In the genomic region with DNA sequence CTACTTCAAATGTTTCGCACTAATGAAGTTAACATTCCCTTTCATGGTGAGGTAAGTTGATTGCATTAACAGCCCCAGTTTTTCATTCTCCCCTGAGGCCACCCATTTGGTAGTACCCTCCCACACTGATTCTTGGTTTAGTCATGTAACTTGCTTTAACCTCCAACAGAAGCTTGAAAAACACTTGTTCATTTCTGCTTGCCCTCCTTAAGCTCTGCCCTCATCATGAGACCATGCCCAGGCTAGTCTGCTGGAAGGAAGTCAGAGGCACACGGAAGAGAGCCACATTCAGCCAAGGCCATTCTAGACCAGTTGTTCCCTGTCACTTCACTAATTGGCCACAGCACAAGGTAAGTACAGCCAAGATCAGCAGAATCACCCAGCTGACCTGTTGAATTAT, we compare ENCODE assay signal across 1 cellular context.
TF ChIP-seq lines count a peak whose summit lies in the region.

No MANE protein-coding gene starts in this region.

TF ChIP-seq in IMR-90, 13 proteins besides CTCF, POLR2A, EP300 and RAD21:
- TF ChIP-seq CHD1 (IDR thresholded peaks at IDR 0.05; ENCODE audit: low read depth, low read length) (no peak), RCOR1 (IDR thresholded peaks at IDR 0.05; ENCODE audit: insufficient replicate concordance, low read length) (no peak), RFX5 (IDR thresholded peaks at IDR 0.05; ENCODE audit: low read depth, low read length) (no peak), FOS (IDR thresholded peaks at IDR 0.05; ENCODE audit: low read depth, low read length) (no peak), SMC3 (IDR thresholded peaks at IDR 0.05; ENCODE audit: low read depth, low read length) (no peak), NFE2L2 (IDR thresholded peaks at IDR 0.05; ENCODE audit: low read depth, low read length) (no peak), BHLHE40 (IDR thresholded peaks at IDR 0.05; ENCODE audit: low read depth, low read length) (no peak), CEBPB (IDR thresholded peaks at IDR 0.05; ENCODE audit: low read depth, low read length) (no peak), MAZ (IDR thresholded peaks at IDR 0.05; ENCODE audit: borderline replicate concordance, low read depth, low read length) (no peak), MAFK (IDR thresholded peaks at IDR 0.05; ENCODE audit: low read depth, low read length) (no peak), MXI1 (IDR thresholded peaks at IDR 0.05; ENCODE audit: borderline replicate concordance, low read depth, low read length) (no peak)
- TF ChIP-seq, protein P1, sequence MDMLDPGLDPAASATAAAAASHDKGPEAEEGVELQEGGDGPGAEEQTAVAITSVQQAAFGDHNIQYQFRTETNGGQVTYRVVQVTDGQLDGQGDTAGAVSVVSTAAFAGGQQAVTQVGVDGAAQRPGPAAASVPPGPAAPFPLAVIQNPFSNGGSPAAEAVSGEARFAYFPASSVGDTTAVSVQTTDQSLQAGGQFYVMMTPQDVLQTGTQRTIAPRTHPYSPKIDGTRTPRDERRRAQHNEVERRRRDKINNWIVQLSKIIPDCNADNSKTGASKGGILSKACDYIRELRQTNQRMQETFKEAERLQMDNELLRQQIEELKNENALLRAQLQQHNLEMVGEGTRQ (IDR thresholded peaks at IDR 0.05; ENCODE audit: low read depth, low read length) = no peak
- TF ChIP-seq, protein P2, sequence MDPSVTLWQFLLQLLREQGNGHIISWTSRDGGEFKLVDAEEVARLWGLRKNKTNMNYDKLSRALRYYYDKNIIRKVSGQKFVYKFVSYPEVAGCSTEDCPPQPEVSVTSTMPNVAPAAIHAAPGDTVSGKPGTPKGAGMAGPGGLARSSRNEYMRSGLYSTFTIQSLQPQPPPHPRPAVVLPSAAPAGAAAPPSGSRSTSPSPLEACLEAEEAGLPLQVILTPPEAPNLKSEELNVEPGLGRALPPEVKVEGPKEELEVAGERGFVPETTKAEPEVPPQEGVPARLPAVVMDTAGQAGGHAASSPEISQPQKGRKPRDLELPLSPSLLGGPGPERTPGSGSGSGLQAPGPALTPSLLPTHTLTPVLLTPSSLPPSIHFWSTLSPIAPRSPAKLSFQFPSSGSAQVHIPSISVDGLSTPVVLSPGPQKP (IDR thresholded peaks at IDR 0.05; ENCODE audit: borderline replicate concordance, low read depth, low read length) = no peak
